ENCODE assay signal across 1 cellular context in genomic region chr1:60915441-60915840, GRCh38.
TF ChIP-seq lines count a peak whose summit lies in the region.

No MANE protein-coding gene starts in this region.

TF ChIP-seq in GM23338, 12 proteins besides CTCF, POLR2A, EP300 and RAD21 (continued from another document):
- no peak for TF ChIP-seq REST (IDR thresholded peaks at IDR 0.05; ENCODE audit: unreplicated experiment)
- TF ChIP-seq ZNF114 (CRISPR knock-in tag; IDR thresholded peaks at IDR 0.05): no peak
- no peak for TF ChIP-seq EZH2phosphoT487 (IDR thresholded peaks at IDR 0.05; ENCODE audit: unreplicated experiment)
- no peak for TF ChIP-seq POLR2AphosphoS5 (IDR thresholded peaks at IDR 0.05; ENCODE audit: low read depth)
- TF ChIP-seq ETS1 (IDR thresholded peaks at IDR 0.05): no peak
